Comparison of ENCODE assay signal across 32 cellular contexts in genomic region chr4:137640838-137641158, GRCh38.
"Had no signal": no experiment of that assay in that cellular context is flagged by ENCODE, and none has a peak within 500 bp of the region (broad histone marks: within the 10 kb centered on the region; RNA-seq: fewer than 3 reads in every experiment).

No MANE protein-coding gene starts in this region.

- H3K4me1 Mint-ChIP-seq: activated CD4-positive, alpha-beta T cell treated with anti-CD3 and anti-CD28 coated beads for 36 hours; activated CD8-positive, alpha-beta memory T cell treated with anti-CD3 and anti-CD28 coated beads, Interleukin-2, amount 10 ng/mL, durations not matched to agents 7 days and 5 days; naive thymus-derived CD4-positive, alpha-beta T cell; stimulated activated memory B cell treated with anti-CD40 and anti-IgM and Interleukin-4, amounts not matched to agents 10 μg/mL and 1 μg/mL and 100 μg/mL, for 72 hours had no signal

- DNase-seq: activated CD4-positive, alpha-beta T cell treated with anti-CD3 and anti-CD28 coated beads for 36 hours; activated CD4-positive, CD25-positive, alpha-beta regulatory T cell; activated CD8-positive, alpha-beta memory T cell treated with anti-CD3 and anti-CD28 coated beads, Interleukin-2, amount 10 ng/mL, durations not matched to agents 7 days and 5 days; activated CD8-positive, alpha-beta T cell treated with anti-CD3 and anti-CD28 coated beads, Interleukin-2, amount 10 ng/mL, durations not matched to agents 7 days and 5 days; activated naive CD4-positive, alpha-beta T cell; activated T-cell treated with anti-CD3 and anti-CD28 coated beads, Interleukin-2, amount 50 U/mL, for 48 hours; aorta; cerebellar nuclear complex; colonic mucosa; effector CD8-positive, alpha-beta T cell; gastrocnemius medialis; glutamatergic neuron; islet precursor cell; left ventricle myocardium superior; naive thymus-derived CD4-positive, alpha-beta T cell; nucleus accumbens; pancreas; stimulated activated CD4-positive, alpha-beta T cell treated with anti-CD3 and anti-CD28 coated beads, Interleukin-1b, Interleukin-23, amount 100 ng/mL, for 48 hours; stimulated activated CD4-positive, alpha-beta T cell treated with anti-CD3 and anti-CD28 coated beads, Interleukin-4, amount 100 ng/mL, for 4 hours; stimulated activated CD8-positive, alpha-beta memory T cell treated with anti-CD3 and anti-CD28 coated beads, Interleukin-4, amount 100 ng/mL, for 48 hours; stomach; T-helper 1 cell; transverse colon had no signal

- H3K4me3 ChIP-seq: cardiac muscle cell, colonic mucosa, gastrocnemius medialis, hepatocyte, pancreas, prostate gland, smooth muscle cell, stomach, transverse colon had no signal

- ATAC-seq: activated CD4-positive, alpha-beta T cell treated with anti-CD3 and anti-CD28 coated beads for 36 hours; activated CD8-positive, alpha-beta memory T cell treated with anti-CD3 and anti-CD28 coated beads, Interleukin-2, amount 10 ng/mL, durations not matched to agents 7 days and 5 days; activated CD8-positive, alpha-beta T cell treated with anti-CD3 and anti-CD28 coated beads, Interleukin-2, amount 10 ng/mL, durations not matched to agents 7 days and 5 days; activated naive CD4-positive, alpha-beta T cell treated with anti-CD3 and anti-CD28 coated beads, Interleukin-2, amount 50 U/mL, for 72 hours; naive thymus-derived CD4-positive, alpha-beta T cell; pancreas; stimulated activated memory B cell treated with anti-CD40 and anti-IgM and Interleukin-4, amounts not matched to agents 10 μg/mL and 1 μg/mL and 100 μg/mL, for 72 hours had no signal

- H2AFZ ChIP-seq: hepatocyte had no signal

- H3K4me1 ChIP-seq: colonic mucosa, gastrocnemius medialis, pancreas, prostate gland, stomach, transverse colon had no signal

- H3K27me3 ChIP-seq: cardiac muscle cell, colonic mucosa, gastrocnemius medialis, hepatocyte, pancreas, stomach, transverse colon had no signal

- H3K4me2 ChIP-seq: hepatocyte, smooth muscle cell had no signal

- H3K36me3 ChIP-seq: cardiac muscle cell, colonic mucosa, gastrocnemius medialis, pancreas, prostate gland, stomach, transverse colon had no signal

- H3K79me2 ChIP-seq: hepatocyte had no signal

- FAIRE-seq: pancreas had no signal

- H3K27ac ChIP-seq: cardiac muscle cell, colonic mucosa, gastrocnemius medialis, hepatocyte, pancreas, prostate gland, stomach, transverse colon had no signal

- H3K27ac Mint-ChIP-seq: activated CD4-positive, alpha-beta T cell treated with anti-CD3 and anti-CD28 coated beads for 36 hours; activated CD8-positive, alpha-beta memory T cell treated with anti-CD3 and anti-CD28 coated beads, Interleukin-2, amount 10 ng/mL, durations not matched to agents 7 days and 5 days; activated CD8-positive, alpha-beta T cell treated with anti-CD3 and anti-CD28 coated beads, Interleukin-2, amount 10 ng/mL, durations not matched to agents 7 days and 5 days; activated naive CD4-positive, alpha-beta T cell treated with anti-CD3 and anti-CD28 coated beads, Interleukin-2, amount 50 U/mL, for 72 hours; mesothelial cell of epicardium; naive thymus-derived CD4-positive, alpha-beta T cell; stimulated activated memory B cell treated with anti-CD40 and anti-IgM and Interleukin-4, amounts not matched to agents 10 μg/mL and 1 μg/mL and 100 μg/mL, for 72 hours; T-helper 2 cell treated with Interferon-gamma antibody and Interleukin-4, amounts not matched to agents 5 μg/mL and 100 μg/mL, for 36 hours had no signal

- H3K36me3 Mint-ChIP-seq: activated CD8-positive, alpha-beta memory T cell treated with anti-CD3 and anti-CD28 coated beads, Interleukin-2, amount 10 ng/mL, durations not matched to agents 7 days and 5 days; activated naive CD4-positive, alpha-beta T cell treated with anti-CD3 and anti-CD28 coated beads, Interleukin-2, amount 50 U/mL, for 72 hours; brain; mesothelial cell of epicardium; naive thymus-derived CD4-positive, alpha-beta T cell; stimulated activated memory B cell treated with anti-CD40 and anti-IgM and Interleukin-4, amounts not matched to agents 10 μg/mL and 1 μg/mL and 100 μg/mL, for 72 hours had no signal

- H3K9me3 Mint-ChIP-seq: mesothelial cell of epicardium; T-helper 2 cell treated with Interferon-gamma antibody and Interleukin-4, amounts not matched to agents 5 μg/mL and 100 μg/mL, for 36 hours had no signal

- H3K27me3 Mint-ChIP-seq: activated CD4-positive, alpha-beta T cell treated with anti-CD3 and anti-CD28 coated beads for 36 hours; activated CD8-positive, alpha-beta memory T cell treated with anti-CD3 and anti-CD28 coated beads, Interleukin-2, amount 10 ng/mL, durations not matched to agents 7 days and 5 days; naive thymus-derived CD4-positive, alpha-beta T cell; stimulated activated memory B cell treated with anti-CD40 and anti-IgM and Interleukin-4, amounts not matched to agents 10 μg/mL and 1 μg/mL and 100 μg/mL, for 72 hours had no signal

- H3K9me3 ChIP-seq: colonic mucosa, gastrocnemius medialis, pancreas, prostate gland, stomach, transverse colon had no signal

- H3K4me3 Mint-ChIP-seq: activated CD4-positive, alpha-beta T cell treated with anti-CD3 and anti-CD28 coated beads for 36 hours; activated CD8-positive, alpha-beta memory T cell treated with anti-CD3 and anti-CD28 coated beads, Interleukin-2, amount 10 ng/mL, durations not matched to agents 7 days and 5 days; activated CD8-positive, alpha-beta T cell treated with anti-CD3 and anti-CD28 coated beads, Interleukin-2, amount 10 ng/mL, durations not matched to agents 7 days and 5 days; brain; mesothelial cell of epicardium; naive thymus-derived CD4-positive, alpha-beta T cell; stimulated activated memory B cell treated with anti-CD40 and anti-IgM and Interleukin-4, amounts not matched to agents 10 μg/mL and 1 μg/mL and 100 μg/mL, for 72 hours; T-helper 2 cell treated with Interferon-gamma antibody and Interleukin-4, amounts not matched to agents 5 μg/mL and 100 μg/mL, for 36 hours had no signal
